In the genomic region with DNA sequence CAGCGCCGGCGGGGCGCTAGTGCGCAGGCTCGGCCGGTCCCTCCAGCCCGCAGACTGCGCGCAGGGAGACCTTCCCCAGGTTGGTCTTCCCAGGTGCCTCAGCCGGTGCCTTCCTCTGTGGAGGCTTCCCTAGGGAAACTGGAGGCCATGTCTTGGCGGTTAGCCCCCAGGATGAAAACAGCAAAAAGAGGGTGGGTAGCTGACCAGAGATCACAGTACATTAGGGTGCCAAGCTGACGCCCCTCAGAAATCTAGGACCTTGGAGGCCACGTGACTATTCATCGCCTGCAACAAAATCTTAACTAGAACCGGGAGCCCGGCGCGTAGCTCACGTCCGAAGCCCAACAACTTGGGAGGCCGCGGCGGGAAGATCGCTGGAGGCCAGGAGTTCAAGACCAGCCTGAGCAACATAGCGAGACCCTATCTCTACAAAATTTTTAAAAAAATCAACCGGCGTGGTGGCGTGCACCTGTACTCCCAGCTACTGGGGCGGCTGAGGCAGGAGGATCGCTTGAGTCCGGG, we compare ENCODE assay signal across 8 cellular contexts. TPM values are rescaled to one million over a fixed set of nuclear protein-coding genes. Genes with fewer than 3 reads are reported as not detected.
A peak's percentile ranks its signal among the peaks of the same experiment; 100 is the strongest.
DNase-seq lines count a peak whose midpoint lies in the region; ATAC-seq and TF ChIP-seq lines count a peak whose summit lies in the region.

No MANE protein-coding gene starts in this region.

- TF ChIP-seq CTCF in AG09309 (IDR thresholded peaks at IDR 0.05; ENCODE audit: control insufficient read depth, insufficient read depth, low read depth, low read length, missing control alignments) (no peak), MCF 10A (IDR thresholded peaks at IDR 0.05; ENCODE audit: unreplicated experiment) (no peak)

- H3K36me3 Mint-ChIP-seq in MCF 10A (ENCODE audit: insufficient read depth, unreplicated experiment): peaks cover 47% of the 10 kb centered on the region

- H3K27me3 Mint-ChIP-seq in MCF 10A (ENCODE audit: insufficient read depth, unreplicated experiment): no peaks in the 10 kb centered on the region

- peaks cover 5% of the 10 kb centered on the region for H3K4me1 Mint-ChIP-seq in MCF 10A (ENCODE audit: insufficient read depth, unreplicated experiment)

- H3K4me3 ChIP-seq in AG09309 (ENCODE audit: control insufficient read depth, low read depth, low read length) (peak overlapping the region; percentile 98), HUES64 (ENCODE audit: low read length) (peak overlapping the region; percentile 84), mucosa of rectum (ENCODE audit: low read length in 2 of 2) (peak overlapping the region; percentile 99 to 100)

- BruUV-seq in MCF 10A (replicated peaks; lab: Mats Ljungman, UMichigan): no TSS peak

- POLR2A ChIA-PET in MCF 10A (lab: Yijun Ruan, JAX): interaction anchor here (0.6 to 4.4 kb wide), 14 partner anchors 8 to 355 kb away, joined by 3 to 78 read pairs (median 4); a partner anchor contains a TSS

- H3K4me3 Mint-ChIP-seq in MCF 10A (ENCODE audit: unreplicated experiment): peak overlapping the region; percentile 80

- peak overlapping the region; percentile 97 for H3K27ac Mint-ChIP-seq in MCF 10A (ENCODE audit: low read depth, unreplicated experiment)

- H3K9me3 ChIP-seq in HUES64 (ENCODE audit: insufficient read depth, low read depth, low read length) (no peaks in the 10 kb centered on the region), mucosa of rectum (ENCODE audit: control insufficient read depth in 2 of 2, low read length in 2 of 2) (no peaks in the 10 kb centered on the region)

- no peaks in the 10 kb centered on the region for H3K9me3 Mint-ChIP-seq in MCF 10A (ENCODE audit: unreplicated experiment)

- CTCF ChIA-PET in MCF 10A (lab: Yijun Ruan, JAX): interaction anchor here (0.5 to 4.5 kb wide), 16 partner anchors 9 to 355 kb away, joined by 3 to 55 read pairs (median 5); a partner anchor contains a TSS

- 52% methylated on average over 32 of the region's 32 CpGs for WGBS in HUES64

- no peaks in the 10 kb centered on the region for H3K27me3 ChIP-seq in HUES64 (ENCODE audit: insufficient read depth, low read length)
- no peaks in the 10 kb centered on the region for H3K27me3 ChIP-seq in mucosa of rectum (ENCODE audit: control insufficient read depth in 2 of 2, insufficient read depth in 2 of 2, low read length in 2 of 2)

- H3K4me1 ChIP-seq in HUES64 (ENCODE audit: insufficient read depth, low read length): peaks cover 5% of the 10 kb centered on the region; the same call in 1 of the 2 replicates
- peaks cover 17 to 22% of the 10 kb centered on the region in 2 donors for H3K4me1 ChIP-seq in mucosa of rectum (ENCODE audit: control insufficient read depth in 2 of 2, insufficient read depth in 2 of 2, low read length in 2 of 2)

- intact Hi-C loops in MCF 10A (cut with micrococcal nuclease): no loop called here

- no peak for DNase-seq in AG09309 (ENCODE audit: low read depth)
- DNase-seq in MCF 10A (ENCODE audit: unreplicated experiment): no peak
- no peak for DNase-seq in NCI-H446 treated with DMSO at 0.1 percent for 48 hours (lab: John Stamatoyannopoulos, UW)

- H3K27ac ChIP-seq in HUES64 (ENCODE audit: low read depth, low read length) (peak overlapping the region; percentile 50), mucosa of rectum (ENCODE audit: low read depth in 2 of 2, low read length in 2 of 2) (peak overlapping the region; percentile 98 to 99)

- H3K9ac ChIP-seq in HUES64 (ENCODE audit: low read depth, low read length) (peak overlapping the region; percentile 43), mucosa of rectum (ENCODE audit: low read depth in 1 of 2, low read length in 2 of 2) (peak overlapping the region; percentile 96 to 98)

- H3K36me3 ChIP-seq in HUES64 (ENCODE audit: insufficient read depth, low read length) (peaks cover 11% of the 10 kb centered on the region), mucosa of rectum (ENCODE audit: control insufficient read depth in 2 of 2, insufficient read depth in 2 of 2, low read length in 2 of 2) (peaks cover 14 to 17% of the 10 kb centered on the region in 2 donors)

- ATAC-seq in HG03045 (IDR thresholded peaks at IDR 0.05; ENCODE audit: unreplicated experiment) (no peak), HG03159 (IDR thresholded peaks at IDR 0.05; ENCODE audit: unreplicated experiment) (no peak)
- no peak for ATAC-seq in activated CD4-positive, CD25-positive, alpha-beta regulatory T cell treated with anti-CD3 and anti-CD28 coated beads, Interleukin-2, amount 50 U/mL, for 24 hours

RNA-seq across cellular contexts. Expression of a gene that starts 0.3 kb away (rescaled TPM):
- 93.0 TPM for polyA plus RNA-seq in HUES64 (2013, experiment 1 of 2)
- polyA plus RNA-seq in HUES64 (2013, experiment 2 of 2): 91.9 TPM
- total RNA-seq in MCF 10A (2022): 213 and 221 TPM in 2 replicates

RNA-seq across cellular contexts. Expression of a gene that starts 7.6 kb away (rescaled TPM):
- polyA plus RNA-seq in HUES64 (2013, experiment 1 of 2): 2.6 TPM
- polyA plus RNA-seq in HUES64 (2013, experiment 2 of 2): 2.7 TPM
- 8.5 and 17.1 TPM in 2 replicates for total RNA-seq in MCF 10A (2022)

RNA-seq across cellular contexts. Expression of a gene that starts 27.2 kb away (rescaled TPM):
- polyA plus RNA-seq in HUES64 (2013, experiment 1 of 2): 52.1 TPM
- 49.8 TPM for polyA plus RNA-seq in HUES64 (2013, experiment 2 of 2)
- 63.9 and 70.9 TPM in 2 replicates for total RNA-seq in MCF 10A (2022)

RNA-seq across cellular contexts. Expression of a gene that starts 27.8 kb away (rescaled TPM):
- polyA plus RNA-seq in HUES64 (2013, experiment 1 of 2): 25.7 TPM
- polyA plus RNA-seq in HUES64 (2013, experiment 2 of 2): 24.3 TPM
- 125 and 134 TPM in 2 replicates for total RNA-seq in MCF 10A (2022)

RNA-seq across cellular contexts. Expression of a gene that starts 44.4 kb away (rescaled TPM):
- polyA plus RNA-seq in HUES64 (2013, experiment 1 of 2): not detected
- polyA plus RNA-seq in HUES64 (2013, experiment 2 of 2): 0.25 TPM
- not detected in 2 replicates for total RNA-seq in MCF 10A (2022)
